28 cellular contexts compared by ENCODE assay signal in genomic region chr22:39362271-39362670, GRCh38. TPM values are rescaled to one million over a fixed set of nuclear protein-coding genes. Genes with fewer than 3 reads are reported as not detected.
A peak's percentile ranks its signal among the peaks of the same experiment; 100 is the strongest.
DNase-seq lines count a peak whose midpoint lies in the region; ATAC-seq, FAIRE-seq and TF ChIP-seq lines count a peak whose summit lies in the region.
"Had no signal": no experiment of that assay in that cellular context is flagged by ENCODE, and none has a peak within 500 bp of the region (broad histone marks: within the 10 kb centered on the region; RNA-seq: fewer than 3 reads in every experiment).

No MANE protein-coding gene starts in this region.

- peaks cover 6% of the 10 kb centered on the region for H3K36me3 ChIP-seq in IMR-90 (ENCODE audit: control insufficient read depth, insufficient read depth, low read length)
- H3K36me3 ChIP-seq in endodermal cell (ENCODE audit: control insufficient read depth, insufficient read depth, low read length), result no peaks in the 10 kb centered on the region
- H3K36me3 ChIP-seq in trophoblast cell (ENCODE audit: control insufficient read depth in 1 of 2, insufficient read depth in 2 of 2, low read length in 2 of 2), result no peaks in the 10 kb centered on the region
- H3K36me3 ChIP-seq in upper lobe of right lung, result no peaks in the 10 kb centered on the region
- H3K36me3 ChIP-seq: gastrocnemius medialis, thyroid gland had no signal

- H3K4me3 ChIP-seq in IMR-90 (ENCODE audit: insufficient read depth, low read depth, low read length), result no peak overlapping the region
- no peak overlapping the region for H3K4me3 ChIP-seq in endodermal cell (ENCODE audit: low read length)
- no peak overlapping the region for H3K4me3 ChIP-seq in trophoblast cell (ENCODE audit: low read depth, low read length)
- no peak overlapping the region for H3K4me3 ChIP-seq in upper lobe of right lung
- H3K4me3 ChIP-seq: gastrocnemius medialis, SK-N-MC, skin epidermis, thyroid gland had no signal

- H3K14ac ChIP-seq in IMR-90 (replicated peaks; ENCODE audit: low read depth, low read length) (no peak overlapping the region), trophoblast cell (ENCODE audit: low read length) (peak overlapping the region; percentile 29)

- no peak for FAIRE-seq in D721Med (lab: Jason Lieb, UNC)
- FAIRE-seq: astrocyte, RCC 7860 had no signal

- H4K5ac ChIP-seq in IMR-90 (ENCODE audit: low read depth, low read length), result no peak overlapping the region

- no peaks in the 10 kb centered on the region for H3K27me3 ChIP-seq in IMR-90 (ENCODE audit: control insufficient read depth, insufficient read depth, low read length)
- no peaks in the 10 kb centered on the region for H3K27me3 ChIP-seq in endodermal cell (ENCODE audit: control insufficient read depth, insufficient read depth, low read length, poor library complexity, severe bottlenecking)
- no peaks in the 10 kb centered on the region for H3K27me3 ChIP-seq in trophoblast cell (ENCODE audit: insufficient read depth, low read length)
- H3K27me3 ChIP-seq in upper lobe of right lung, result no peaks in the 10 kb centered on the region
- H3K27me3 ChIP-seq: gastrocnemius medialis, thyroid gland had no signal

- H2BK15ac ChIP-seq in IMR-90 (ENCODE audit: low read depth, low read length), result no peak overlapping the region; the same call in 2 of the 3 replicates

- WGBS in IMR-90 (ENCODE audit: extremely low coverage in 2 of 2, insufficient read length in 1 of 2), 2 experiments, result no CpG with 5 or more reads among the region's 11 CpGs
- WGBS in endodermal cell (ENCODE audit: insufficient coverage in 1 of 2, insufficient read length in 1 of 2), 2 experiments, result 48 to 57% methylated on average over 1 to 11 of the region's 11 CpGs
- WGBS in trophoblast cell (ENCODE audit: extremely low coverage, insufficient coverage, insufficient read length), result no CpG with 5 or more reads among the region's 11 CpGs

- intact Hi-C loops in IMR-90 (cut with micrococcal nuclease), result no loop called here
- intact Hi-C loops in upper lobe of right lung (cut with DNase I), result no loop called here

- no peak overlapping the region for H2BK20ac ChIP-seq in IMR-90 (ENCODE audit: low read depth, low read length)

- H2BK12ac ChIP-seq in trophoblast cell (ENCODE audit: low read length), result peak overlapping the region; percentile 71

- peak overlapping the region; percentile 32 for H2AFZ ChIP-seq in IMR-90 (replicated peaks; ENCODE audit: low read length, poor library complexity)
- no peak overlapping the region for H2AFZ ChIP-seq in trophoblast cell (ENCODE audit: insufficient read depth, low read length, poor library complexity)

- peaks cover 41% of the 10 kb centered on the region for H3K4me1 Mint-ChIP-seq in endodermal cell
- H3K4me1 Mint-ChIP-seq: activated naive CD4-positive, alpha-beta T cell treated with anti-CD3 and anti-CD28 coated beads, Interleukin-2, amount 50 U/mL, for 24 hours; central memory CD8-positive, alpha-beta T cell had no signal

- H3K9ac ChIP-seq in IMR-90 (ENCODE audit: low read depth, low read length), result no peak overlapping the region
- no peak overlapping the region for H3K9ac ChIP-seq in endodermal cell (ENCODE audit: extremely low read depth, low read length, poor library complexity, severe bottlenecking)
- H3K9ac ChIP-seq in trophoblast cell (ENCODE audit: low read length), result no peak overlapping the region

- CTCF ChIA-PET in IMR-90 (lab: Yijun Ruan, JAX), result no interaction called here

- no peak for TF ChIP-seq RAD21 in IMR-90 (IDR thresholded peaks at IDR 0.05; ENCODE audit: low read length)

- peak overlapping the region; percentile 41 for H4K12ac ChIP-seq in trophoblast cell (ENCODE audit: low read depth, low read length)

- H4K91ac ChIP-seq in IMR-90 (ENCODE audit: insufficient read depth, low read depth, low read length) (no peak overlapping the region), trophoblast cell (ENCODE audit: low read depth, low read length) (peak overlapping the region; percentile 29)

- peaks cover 15% of the 10 kb centered on the region for H4K20me1 ChIP-seq in IMR-90 (ENCODE audit: insufficient read depth, low read length)

- no peak for TF ChIP-seq POLR2A in IMR-90 (IDR thresholded peaks at IDR 0.05; ENCODE audit: low read depth, low read length)

- H3K79me2 ChIP-seq in trophoblast cell (ENCODE audit: control insufficient read depth, insufficient read depth, low read length, poor library complexity), result no peaks in the 10 kb centered on the region

- H3K18ac ChIP-seq in IMR-90 (ENCODE audit: low read depth, low read length) (no peak overlapping the region), trophoblast cell (ENCODE audit: low read length) (peak overlapping the region; percentile 48)

- H3K4ac ChIP-seq in IMR-90 (ENCODE audit: low read depth, low read length), result no peak overlapping the region
- peak overlapping the region; percentile 17 for H3K4ac ChIP-seq in trophoblast cell (ENCODE audit: low read depth, low read length)

- ATAC-seq in IMR-90 (ENCODE audit: low read depth) (no peak), upper lobe of right lung (no peak), HG02840 (IDR thresholded peaks at IDR 0.05; ENCODE audit: low FRiP score, unreplicated experiment) (no peak)
- ATAC-seq: CD8-positive, alpha-beta T cell; gastrocnemius medialis; left colon; stimulated activated naive B cell treated with anti-CD40 and anti-IgM and Interleukin-4, amounts not matched to agents 10 μg/mL and 1 μg/mL and 100 μg/mL, for 72 hours had no signal

- H3K56ac ChIP-seq in IMR-90 (ENCODE audit: extremely low read depth, insufficient read depth, low read length), result no peak overlapping the region

- H3K4me2 ChIP-seq in IMR-90 (ENCODE audit: low read depth, low read length) (no peak overlapping the region), trophoblast cell (ENCODE audit: low read length) (no peak overlapping the region)

- H2AK5ac ChIP-seq in IMR-90 (ENCODE audit: low read depth, low read length) (no peak overlapping the region; the same call in 1 of the 2 replicates), trophoblast cell (ENCODE audit: low read length) (peak overlapping the region; percentile 24)

- H3K27ac Mint-ChIP-seq in endodermal cell, result peak overlapping the region; percentile 30
- H3K27ac Mint-ChIP-seq: activated naive CD4-positive, alpha-beta T cell treated with anti-CD3 and anti-CD28 coated beads, Interleukin-2, amount 50 U/mL, for 24 hours; CD8-positive, alpha-beta T cell; IgD-negative memory B cell; mesothelial cell of epicardium; stimulated activated naive B cell treated with anti-CD40 and anti-IgM and Interleukin-4, amounts not matched to agents 10 μg/mL and 1 μg/mL and 100 μg/mL, for 72 hours; T-helper 2 cell treated with Interferon-gamma antibody and Interleukin-4, amounts not matched to agents 5 μg/mL and 100 μg/mL, for 36 hours had no signal

- no TSS peak for BruUV-seq in IMR-90 (replicated peaks; lab: Mats Ljungman, UMichigan)

- H3K4me1 ChIP-seq in IMR-90 (ENCODE audit: control insufficient read depth, insufficient read depth, low read length) (peaks cover 8% of the 10 kb centered on the region; the same call in 1 of the 2 replicates), endodermal cell (ENCODE audit: control insufficient read depth, insufficient read depth, low read length) (peaks cover 28% of the 10 kb centered on the region), trophoblast cell (ENCODE audit: control insufficient read depth in 1 of 2, insufficient read depth in 2 of 2, low read length in 2 of 2) (peaks cover 31 to 36% of the 10 kb centered on the region in 2 experiments), upper lobe of right lung (no peaks in the 10 kb centered on the region)

- peaks cover 1% of the 10 kb centered on the region for H3K27me3 Mint-ChIP-seq in endodermal cell (ENCODE audit: insufficient read depth)
- H3K27me3 Mint-ChIP-seq: activated naive CD4-positive, alpha-beta T cell treated with anti-CD3 and anti-CD28 coated beads, Interleukin-2, amount 50 U/mL, for 24 hours; IgD-negative memory B cell had no signal

- H3K9me3 Mint-ChIP-seq in endodermal cell, result no peaks in the 10 kb centered on the region
- H3K9me3 Mint-ChIP-seq: activated naive CD4-positive, alpha-beta T cell treated with anti-CD3 and anti-CD28 coated beads, Interleukin-2, amount 50 U/mL, for 24 hours; CD8-positive, alpha-beta T cell; central memory CD8-positive, alpha-beta T cell; IgD-negative memory B cell; mesothelial cell of epicardium; stimulated activated naive B cell treated with anti-CD40 and anti-IgM and Interleukin-4, amounts not matched to agents 10 μg/mL and 1 μg/mL and 100 μg/mL, for 72 hours; T-helper 2 cell treated with Interferon-gamma antibody and Interleukin-4, amounts not matched to agents 5 μg/mL and 100 μg/mL, for 36 hours had no signal

- peaks cover 0 to 21% of the 10 kb centered on the region in 2 experiments; a peak in 3 of 4 replicates for H3K79me1 ChIP-seq in IMR-90 (ENCODE audit: low read depth in 1 of 2, low read length in 2 of 2)
- peaks cover 8% of the 10 kb centered on the region for H3K79me1 ChIP-seq in trophoblast cell (ENCODE audit: low read length)

- H3K23ac ChIP-seq in IMR-90 (ENCODE audit: low read depth, low read length) (no peak overlapping the region), trophoblast cell (ENCODE audit: low read length) (no peak overlapping the region)

- POLR2A ChIA-PET in IMR-90 (lab: Charles Lee; ENCODE audit: unreplicated experiment), result no interaction called here

- H2BK120ac ChIP-seq in IMR-90 (ENCODE audit: low read depth, low read length) (no peak overlapping the region), trophoblast cell (ENCODE audit: insufficient read depth, low read length, poor library complexity) (peak overlapping the region; percentile 47)

- in situ Hi-C loops in IMR-90 (cut with MboI; ENCODE audit: low sequenced_read_pairs), result no loop called here

- H3K9me1 ChIP-seq in IMR-90 (ENCODE audit: insufficient read depth, low read length), result peaks cover 4% of the 10 kb centered on the region; the same call in 1 of the 2 replicates

- peak overlapping the region; percentile 72 for H2AK9ac ChIP-seq in IMR-90 (replicated peaks; ENCODE audit: low read depth, low read length, poor library complexity)

- dilution Hi-C loops in IMR-90 (cut with HindIII; ENCODE audit: low sequenced_read_pairs, unreplicated experiment), result no loop called here

- no peak overlapping the region for H3K27ac ChIP-seq in IMR-90 (ENCODE audit: insufficient read depth, low read length)
- H3K27ac ChIP-seq in endodermal cell (ENCODE audit: low read depth, low read length), result no peak overlapping the region
- no peak overlapping the region for H3K27ac ChIP-seq in trophoblast cell (ENCODE audit: low read depth, low read length)
- no peak overlapping the region for H3K27ac ChIP-seq in upper lobe of right lung
- H3K27ac ChIP-seq: gastrocnemius medialis, SK-N-MC, thyroid gland had no signal

- no peak overlapping the region for H3K4me3 Mint-ChIP-seq in endodermal cell
- H3K4me3 Mint-ChIP-seq: activated naive CD4-positive, alpha-beta T cell treated with anti-CD3 and anti-CD28 coated beads, Interleukin-2, amount 50 U/mL, for 24 hours; CD8-positive, alpha-beta T cell; central memory CD8-positive, alpha-beta T cell; IgD-negative memory B cell; mesothelial cell of epicardium; nephron progenitor cell; stimulated activated naive B cell treated with anti-CD40 and anti-IgM and Interleukin-4, amounts not matched to agents 10 μg/mL and 1 μg/mL and 100 μg/mL, for 72 hours; T-helper 2 cell treated with Interferon-gamma antibody and Interleukin-4, amounts not matched to agents 5 μg/mL and 100 μg/mL, for 36 hours had no signal

- H3K36me3 Mint-ChIP-seq in endodermal cell (ENCODE audit: low read depth), result peaks cover 11% of the 10 kb centered on the region
- H3K36me3 Mint-ChIP-seq: activated naive CD4-positive, alpha-beta T cell treated with anti-CD3 and anti-CD28 coated beads, Interleukin-2, amount 50 U/mL, for 24 hours; CD8-positive, alpha-beta T cell had no signal

- H2BK5ac ChIP-seq in IMR-90 (ENCODE audit: low read depth, low read length, poor library complexity, severe bottlenecking) (no peak overlapping the region), trophoblast cell (ENCODE audit: low read depth, low read length, poor library complexity) (no peak overlapping the region)

- H4K8ac ChIP-seq in IMR-90 (ENCODE audit: low read depth in 2 of 2, low read length in 2 of 2) (no peak overlapping the region), trophoblast cell (ENCODE audit: low read depth, low read length) (no peak overlapping the region)

- DNase-seq in D721Med (ENCODE audit: insufficient read length, low spot score), result peak; percentile 70
- no peak for DNase-seq in IMR-90
- DNase-seq in endodermal cell, result peak; percentile 78
- DNase-seq in trophoblast cell, result no peak
- DNase-seq in LoVo (ENCODE audit: low spot score), result no peak
- no peak for DNase-seq in upper lobe of right lung
- DNase-seq in COLO829 (ENCODE audit: low spot score), result no peak
- DNase-seq: activated CD8-positive, alpha-beta memory T cell treated with anti-CD3 and anti-CD28 coated beads for 24 hours; activated T-cell treated with anti-CD3 and anti-CD28 coated beads, Interleukin-2, amount 50 U/mL, for 48 hours; CD8-positive, alpha-beta T cell; gastrocnemius medialis; left colon; NCI-H1694 treated with DMSO at 0.1 percent for 48 hours; NCI-H226; nephron progenitor cell; stimulated activated CD4-positive, alpha-beta T cell treated with anti-CD3 and anti-CD28 coated beads, Interleukin-2, amount 100 ng/mL, for 24 hours; stimulated activated naive B cell treated with anti-CD40 and anti-IgM and Interleukin-4, amounts not matched to agents 10 μg/mL and 1 μg/mL and 100 μg/mL, for 72 hours; thyroid gland had no signal

- no peak for TF ChIP-seq CTCF in D721Med (IDR thresholded peaks at IDR 0.05; ENCODE audit: insufficient read depth, missing control alignments)
- no peak for TF ChIP-seq CTCF in IMR-90 (conservative IDR thresholded peaks at IDR 0.05; ENCODE audit: low read depth, low read length)
- TF ChIP-seq CTCF in endodermal cell (conservative IDR thresholded peaks at IDR 0.05), result no peak
- TF ChIP-seq CTCF in upper lobe of right lung (IDR thresholded peaks at IDR 0.05), result no peak

- H3K9me3 ChIP-seq in IMR-90 (ENCODE audit: control insufficient read depth, insufficient read depth, low read length), result no peaks in the 10 kb centered on the region
- no peaks in the 10 kb centered on the region for H3K9me3 ChIP-seq in endodermal cell (ENCODE audit: control insufficient read depth, low read length)
- peaks cover 2% of the 10 kb centered on the region for H3K9me3 ChIP-seq in trophoblast cell (ENCODE audit: insufficient read depth, low read depth, low read length)
- H3K9me3 ChIP-seq in upper lobe of right lung, result no peaks in the 10 kb centered on the region
- H3K9me3 ChIP-seq: gastrocnemius medialis, thyroid gland had no signal

RNA-seq across cellular contexts. Expression of gene SYNGR1, which starts 12.5 kb away (rescaled TPM):
- total RNA-seq in IMR-90 (2012; rRNA removed) (6.3 and 19.7 TPM in 2 replicates), endodermal cell (10 to 100 TPM; 19.0 to 36.3 TPM), upper lobe of right lung (14.0 TPM)
- polyA plus RNA-seq in IMR-90 (2012; rRNA removed), result 81.5 and 82.8 TPM in 2 replicates
- 12.5 and 103 TPM in 2 replicates for polyA plus RNA-seq in IMR-90 (2012; cell fraction: cytosol; rRNA removed)
- polyA plus RNA-seq in IMR-90 (2012; cell fraction: nucleus; rRNA removed; ENCODE audit: low replicate concordance), result 69.4 and 179 TPM in 2 replicates
- polyA plus RNA-seq in endodermal cell (2013, experiment 1 of 2), result 32.9 TPM
- polyA plus RNA-seq in endodermal cell (2013, experiment 2 of 2), result 28.3 TPM
- 20.4 and 21.0 TPM in 2 replicates for polyA plus RNA-seq in trophoblast cell (2013)

RNA-seq across cellular contexts. Expression of gene TAB1, which starts 37.3 kb away (rescaled TPM):
- 7.2 and 9.9 TPM in 2 replicates for total RNA-seq in IMR-90 (2012; rRNA removed)
- 18.8 and 26.0 TPM in 2 replicates for polyA plus RNA-seq in IMR-90 (2012; rRNA removed)
- polyA plus RNA-seq in IMR-90 (2012; cell fraction: cytosol; rRNA removed), result 32.3 and 42.2 TPM in 2 replicates
- polyA plus RNA-seq in IMR-90 (2012; cell fraction: nucleus; rRNA removed; ENCODE audit: low replicate concordance), result 24.3 and 49.5 TPM in 2 replicates
- total RNA-seq in endodermal cell, result 10 to 100 TPM; 27.1 to 35.2 TPM
- polyA plus RNA-seq in endodermal cell (2013, experiment 1 of 2), result 24.4 TPM
- polyA plus RNA-seq in endodermal cell (2013, experiment 2 of 2), result 22.6 TPM
- 12.9 and 13.2 TPM in 2 replicates for polyA plus RNA-seq in trophoblast cell (2013)
- total RNA-seq in upper lobe of right lung, result 31.0 TPM

RNA-seq across cellular contexts. Expression of gene RPL3, which starts 42.8 kb away (rescaled TPM):
- 2,871 and 3,750 TPM in 2 replicates for total RNA-seq in IMR-90 (2012; rRNA removed)
- 3,097 and 3,312 TPM in 2 replicates for polyA plus RNA-seq in IMR-90 (2012; rRNA removed)
- 2,912 and 3,812 TPM in 2 replicates for polyA plus RNA-seq in IMR-90 (2012; cell fraction: cytosol; rRNA removed)
- polyA plus RNA-seq in IMR-90 (2012; cell fraction: nucleus; rRNA removed; ENCODE audit: low replicate concordance), result 2,181 and 2,704 TPM in 2 replicates
- 1,000 to 10,000 TPM; 2,218 to 2,701 TPM for total RNA-seq in endodermal cell
- polyA plus RNA-seq in endodermal cell (2013, experiment 1 of 2), result 2,540 TPM
- 2,353 TPM for polyA plus RNA-seq in endodermal cell (2013, experiment 2 of 2)
- 1,456 and 1,519 TPM in 2 replicates for polyA plus RNA-seq in trophoblast cell (2013)
- total RNA-seq in upper lobe of right lung, result 1,573 TPM

Comparison
In these comparisons a context has a peak if more than half of its experiments do, and no peak if none do; other contexts are left out.
1. DNase-seq: peak in D721Med (single experiment) and endodermal cell (single experiment); none in IMR-90 (single experiment), trophoblast cell (0 of 2), LoVo (single experiment), upper lobe of right lung (single experiment) and COLO829 (single experiment).